8 cellular contexts compared by ENCODE assay signal in genomic region chrX:24023972-24024664, GRCh38. TPM values are rescaled to one million over a fixed set of nuclear protein-coding genes. Genes with fewer than 3 reads are reported as not detected.
DNase-seq lines count a peak whose midpoint lies in the region; ATAC-seq and TF ChIP-seq lines count a peak whose summit lies in the region.

No MANE protein-coding gene starts in this region.

- H3K36me3 ChIP-seq in ES-I3 (ENCODE audit: insufficient read depth, low read length) = no peaks in the 10 kb centered on the region
- no peaks in the 10 kb centered on the region for H3K36me3 ChIP-seq in adrenal gland (replicated peaks in 1 of 2)
- no peaks in the 10 kb centered on the region for H3K36me3 ChIP-seq in stomach smooth muscle (ENCODE audit: control insufficient read depth in 2 of 2, insufficient read depth in 2 of 2, low read length in 2 of 2)

- TF ChIP-seq CTCF in adrenal gland (IDR thresholded peaks at IDR 0.05) = no peak

- peaks cover 9% of the 10 kb centered on the region for H3K27me3 ChIP-seq in adrenal gland
- peaks cover 0 to 2% of the 10 kb centered on the region in 2 donors for H3K27me3 ChIP-seq in stomach smooth muscle (ENCODE audit: control insufficient read depth in 1 of 2, insufficient read depth in 2 of 2, low read length in 2 of 2)

- H3K4me1 ChIP-seq in ES-I3 (ENCODE audit: insufficient read depth, low read length) (no peaks in the 10 kb centered on the region), adrenal gland (replicated peaks in 1 of 2) (peaks cover 0 to 4% of the 10 kb centered on the region in 2 donors), stomach smooth muscle (ENCODE audit: control insufficient read depth, insufficient read depth, low read length) (peaks cover 2% of the 10 kb centered on the region)

- H3K27ac ChIP-seq in adrenal gland = peak overlapping the region; percentile 64 to 99 (median 93)
- H3K27ac ChIP-seq in stomach smooth muscle (ENCODE audit: low read length) = peak overlapping the region; percentile 74

- 1 to 34% (median 17%) methylated on average over 19 of the region's 19 CpGs for WGBS in adrenal gland, 4 donors

- H3K9me3 ChIP-seq in ES-I3 (ENCODE audit: control insufficient read depth, insufficient read depth, low read length) = no peaks in the 10 kb centered on the region
- H3K9me3 ChIP-seq in adrenal gland (replicated peaks in 1 of 3) = no peaks in the 10 kb centered on the region
- no peaks in the 10 kb centered on the region for H3K9me3 ChIP-seq in stomach smooth muscle (ENCODE audit: control insufficient read depth in 2 of 2, low read length in 2 of 2)

- TF ChIP-seq POLR2A in adrenal gland (IDR thresholded peaks at IDR 0.05) = peak in 1 of 2 donors; percentile 10

- no peak for ATAC-seq in GM21381 (IDR thresholded peaks at IDR 0.05; ENCODE audit: unreplicated experiment)
- ATAC-seq in GM18868 (IDR thresholded peaks at IDR 0.05; ENCODE audit: unreplicated experiment) = no peak

- H3K4me1 Mint-ChIP-seq in IgD-negative memory B cell = peaks cover 14 to 29% (median 18%) of the 10 kb centered on the region in 3 donors

- peaks cover 1% of the 10 kb centered on the region for H3K36me3 Mint-ChIP-seq in IgD-negative memory B cell

- H3K27me3 Mint-ChIP-seq in IgD-negative memory B cell = peaks cover 2% of the 10 kb centered on the region

- peak overlapping the region; percentile 86 to 93 (median 92) for H3K4me3 Mint-ChIP-seq in IgD-negative memory B cell

- no peaks in the 10 kb centered on the region for H3K9me3 Mint-ChIP-seq in IgD-negative memory B cell

- intact Hi-C loops in adrenal gland (cut with DNase I) = no loop called here

- H3K4me3 ChIP-seq in adrenal gland (peak overlapping the region; percentile 33 to 86 (median 64)), stomach smooth muscle (ENCODE audit: low read length in 2 of 2) (peak overlapping the region; percentile 70 to 78)

- H3K9ac ChIP-seq in ES-I3 (ENCODE audit: low read depth, low read length) (peak overlapping the region; percentile 94), stomach smooth muscle (ENCODE audit: low read length in 2 of 2) (peak overlapping the region; percentile 62 to 74)

- no peak for DNase-seq in adrenal gland
- DNase-seq in inferior parietal cortex (ENCODE audit: extremely low spot score) = peak; percentile 14
- no peak for DNase-seq in epidermal melanocyte (ENCODE audit: insufficient read length, low spot score)

- H3K27ac Mint-ChIP-seq in IgD-negative memory B cell = peak overlapping the region; percentile 50 to 98 (median 84)

RNA-seq across cellular contexts. Expression of gene KLHL15, which starts 2.9 kb away (rescaled TPM):
- polyA plus RNA-seq in IgD-negative memory B cell (1.6 TPM), adrenal gland (10 to 100 TPM in 1 of 3 donors, 1 to 10 TPM in 2; 1.5 to 16.7 (median 3.1) TPM)
- total RNA-seq in adrenal gland = 10 to 100 TPM in 7 of 8 donors, 1 to 10 TPM in 1; 9.5 to 75.3 (median 17.8) TPM

RNA-seq across cellular contexts. Expression of gene EIF2S3, which starts 30.6 kb away (rescaled TPM):
- polyA plus RNA-seq in IgD-negative memory B cell (128 TPM), adrenal gland (10 to 100 TPM; 49.1 to 95.9 (median 50.3) TPM)
- 100 to 1,000 TPM in 6 of 8 donors, 10 to 100 TPM in 2; 73.4 to 185 (median 127) TPM for total RNA-seq in adrenal gland
